22 cellular contexts compared by ENCODE assay signal in the genomic region with DNA sequence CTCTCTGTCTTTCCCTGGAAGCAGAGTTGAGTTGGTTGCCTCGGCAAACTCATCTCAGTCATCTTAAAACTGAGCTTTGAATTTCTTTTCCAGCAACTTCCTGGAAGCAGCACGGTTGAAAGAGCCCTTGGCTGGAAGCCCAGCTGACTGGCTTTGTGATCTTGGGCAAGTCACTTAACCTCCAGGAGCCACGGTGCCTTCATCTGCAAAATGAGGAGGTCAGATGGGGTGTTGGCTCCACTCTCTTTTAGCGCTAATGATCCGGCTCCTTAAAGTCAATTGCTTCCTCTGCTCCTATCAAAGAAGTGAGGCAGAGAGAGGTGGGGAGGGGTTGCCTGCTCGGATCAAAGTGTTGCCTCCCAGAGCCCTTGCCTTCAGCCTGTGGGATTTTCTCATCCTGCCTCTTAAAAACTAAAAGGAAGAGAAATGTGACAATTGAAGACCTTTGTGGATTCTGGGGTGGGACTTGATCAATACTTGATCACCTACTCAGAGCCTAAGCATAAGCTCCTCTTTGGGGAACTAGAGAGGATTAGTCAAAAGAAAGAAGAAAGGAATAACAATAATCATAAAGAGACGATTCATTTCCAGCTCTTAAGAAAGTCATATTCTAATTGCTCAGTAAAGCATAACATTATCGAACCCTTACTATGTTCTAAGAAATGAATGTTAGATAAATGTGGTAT.
A peak's percentile ranks its signal among the peaks of the same experiment; 100 is the strongest.
DNase-seq lines count a peak whose midpoint lies in the region; ATAC-seq, FAIRE-seq and TF ChIP-seq lines count a peak whose summit lies in the region.
"Had no signal": no experiment of that assay in that cellular context is flagged by ENCODE, and none has a peak within 500 bp of the region (broad histone marks: within the 10 kb centered on the region; RNA-seq: fewer than 3 reads in every experiment).

No MANE protein-coding gene starts in this region.

- ATAC-seq in HG03571 (IDR thresholded peaks at IDR 0.05; ENCODE audit: unreplicated experiment): no peak
- ATAC-seq: CD8-positive, alpha-beta T cell; GM12878; HCT116 had no signal

- H3K4me3 ChIP-seq in small intestine (ENCODE audit: low read depth in 1 of 2, low read length in 2 of 2) (no peak overlapping the region), vagina (no peak overlapping the region)
- H3K4me3 ChIP-seq: BLaER1 treated with 17β-estradiol and CSF1 and Interleukin-3, amounts not matched to agents 10 nM and 100 nM; GM12878 had no signal

- no peak for FAIRE-seq in small intestine (lab: Jason Lieb, UNC)
- FAIRE-seq: GM12878, GM19239, H54, HTR-8/SVneo had no signal

- H3K36me3 ChIP-seq in small intestine (ENCODE audit: control insufficient read depth in 2 of 2, insufficient read depth in 2 of 2, low read length in 2 of 2) (no peaks in the 10 kb centered on the region), vagina (no peaks in the 10 kb centered on the region)
- H3K36me3 ChIP-seq: BLaER1 treated with 17β-estradiol and CSF1 and Interleukin-3, amounts not matched to agents 10 nM and 100 nM had no signal

- H3K27ac ChIP-seq in small intestine (ENCODE audit: low read depth in 1 of 2, low read length in 1 of 2): no peak overlapping the region
- H3K27ac ChIP-seq in vagina: no peak overlapping the region
- H3K27ac ChIP-seq: BLaER1 treated with 17β-estradiol and CSF1 and Interleukin-3, amounts not matched to agents 10 nM and 100 nM had no signal

- intact Hi-C loops in vagina (cut with DNase I): no loop called here

- peak; percentile 9 for DNase-seq in SIG-M5 treated with dmso at 0.1 percent for 504 hours (lab: John Stamatoyannopoulos, UW; ENCODE audit: unreplicated experiment)
- no peak for DNase-seq in SIG-M5 (lab: John Stamatoyannopoulos, UW)
- DNase-seq in SK-N-DZ (ENCODE audit: low spot score): peak; percentile 93
- peak; percentile 42 for DNase-seq in islet precursor cell
- peak; percentile 36 for DNase-seq in small intestine
- no peak for DNase-seq in mesenteric fat pad (ENCODE audit: low spot score)
- DNase-seq in vagina (ENCODE audit: extremely low spot score in 2 of 2): no peak
- DNase-seq: 8988T; CD8-positive, alpha-beta T cell; DMS 273 treated with DMSO at 0.1 percent for 48 hours; DMS53; DND-41; EL; HFFc6; IMR-90 had no signal

- TF ChIP-seq CTCF in vagina (IDR thresholded peaks at IDR 0.05): no peak

- 36 to 58% (median 46%) methylated on average over 8 of the region's 8 CpGs for WGBS in small intestine, 3 donors

- no peaks in the 10 kb centered on the region for H3K9me3 ChIP-seq in small intestine (ENCODE audit: control insufficient read depth, low read depth)
- H3K9me3 ChIP-seq in vagina: no peaks in the 10 kb centered on the region
- H3K9me3 ChIP-seq: BLaER1 treated with 17β-estradiol and CSF1 and Interleukin-3, amounts not matched to agents 10 nM and 100 nM had no signal

- H3K4me1 ChIP-seq in small intestine (ENCODE audit: control insufficient read depth in 2 of 2, insufficient read depth in 1 of 2, low read depth in 1 of 2, low read length in 1 of 2) (no peaks in the 10 kb centered on the region), vagina (no peaks in the 10 kb centered on the region)
- H3K4me1 ChIP-seq: BLaER1 treated with 17β-estradiol and CSF1 and Interleukin-3, amounts not matched to agents 10 nM and 100 nM had no signal

- no peak for TF ChIP-seq POLR2A in vagina (IDR thresholded peaks at IDR 0.05)

- H3K27me3 ChIP-seq in small intestine (ENCODE audit: control insufficient read depth in 2 of 2, insufficient read depth in 2 of 2, low read length in 2 of 2) (no peaks in the 10 kb centered on the region), vagina (no peaks in the 10 kb centered on the region)
- H3K27me3 ChIP-seq: BLaER1 treated with 17β-estradiol and CSF1 and Interleukin-3, amounts not matched to agents 10 nM and 100 nM had no signal

Comparison
In these comparisons a context has a peak if more than half of its experiments do, and no peak if none do; other contexts are left out.
1. DNase-seq: peak in SIG-M5 treated with dmso at 0.1 percent for 504 hours (single experiment), SK-N-DZ (single experiment), islet precursor cell (single experiment) and small intestine (single experiment); none in SIG-M5 (single experiment), mesenteric fat pad (single experiment) and vagina (0 of 2).